1 cellular context compared by ENCODE assay signal in genomic region chr6:84243240-84243639, GRCh38.
TF ChIP-seq lines count a peak whose summit lies in the region.

No MANE protein-coding gene starts in this region.

TF ChIP-seq in Ishikawa, 13 proteins besides CTCF, POLR2A, EP300 and RAD21 (continued from another document):
- no peak for TF ChIP-seq CREB1 (IDR thresholded peaks at IDR 0.05; ENCODE audit: low read depth)
- TF ChIP-seq NFIC (IDR thresholded peaks at IDR 0.05), result no peak
- no peak for TF ChIP-seq TCF12 (IDR thresholded peaks at IDR 0.05; ENCODE audit: low read depth)
- no peak for TF ChIP-seq TAF1 (IDR thresholded peaks at IDR 0.05; ENCODE audit: low read depth)
TF ChIP-seq in Ishikawa: peak in this region for 0.
